Comparison of ENCODE assay signal across 8 cellular contexts in genomic region chr5:96870094-96871021, GRCh38. TPM values are rescaled to one million over a fixed set of nuclear protein-coding genes. Genes with fewer than 3 reads are reported as not detected.
DNase-seq lines count a peak whose midpoint lies in the region; ATAC-seq, FAIRE-seq and TF ChIP-seq lines count a peak whose summit lies in the region.

No MANE protein-coding gene starts in this region.

- RAD21 ChIA-PET in GM12878 (lab: Charles Lee; ENCODE audit: unreplicated experiment), result interaction anchor here (0.6 to 10.1 kb wide), 49 partner anchors 10 to 313 kb away, joined by 3 to 142 read pairs (median 8); partner anchors contain the start of genes ERAP1, ERAP2, LIX1 and LNPEP

- in situ Hi-C loops in GM13977 (cut with MboI; ENCODE audit: low pct_unique_long_range_greater_than_20kb, low sequenced_read_pairs, unreplicated experiment) (loop anchor here (25.0 kb wide), 1 partner anchor 292 kb away; no protein-coding TSS in a partner anchor), GM12878 (cut with MboI) (loop anchor here (5.0 kb wide), 1 partner anchor 292 kb away; no protein-coding TSS in a partner anchor)

- TF ChIP-seq RAD21 in GM12878 (IDR thresholded peaks at IDR 0.05; ENCODE audit: insufficient read depth, low read depth, low read length), result no peak

- H3K27ac ChIP-seq in GM12878 (ENCODE audit: control insufficient read depth, insufficient read depth) (peak overlapping the region; percentile 76), substantia nigra (ENCODE audit: low read depth, low read length, poor library complexity, severe bottlenecking) (no peak overlapping the region)

- BruUV-seq in GM12878 (replicated peaks; lab: Mats Ljungman, UMichigan), result TSS peak; percentile 69

- TF ChIP-seq POLR2A in GM12878 (IDR thresholded peaks at IDR 0.05; ENCODE audit: low read depth, low read length), result no peak

- POLR2A ChIA-PET in GM12878 (lab: Charles Lee), result interaction anchor here (0.6 to 3.8 kb wide), 16 partner anchors 8 to 296 kb away, joined by 3 to 27 read pairs (median 4); partner anchors contain the start of genes ERAP1 and LNPEP

- H3K27me3 ChIP-seq in GM12878 (replicated peaks in 1 of 2; ENCODE audit: control insufficient read depth in 2 of 2, insufficient read depth in 2 of 2, low read length in 1 of 2), result no peaks in the 10 kb centered on the region
- H3K27me3 ChIP-seq in MG63, result no peaks in the 10 kb centered on the region; the same call in 1 of the 2 replicates

- peaks cover 4% of the 10 kb centered on the region; the same call in 1 of the 2 replicates for H3K79me2 ChIP-seq in GM12878 (ENCODE audit: control insufficient read depth, insufficient read depth, low read length)

- H3K36me3 ChIP-seq in GM12878 (ENCODE audit: control insufficient read depth in 2 of 2, insufficient read depth in 2 of 2, low read length in 1 of 2) (no peaks in the 10 kb centered on the region), MG63 (no peaks in the 10 kb centered on the region)

- 3% methylated on average over 4 of the region's 4 CpGs for WGBS in GM12878 (ENCODE audit: insufficient coverage, insufficient replicate concordance, low lambda C conversion rate, missing lambda C conversion rate)

- no peaks in the 10 kb centered on the region for H4K20me1 ChIP-seq in GM12878 (ENCODE audit: control insufficient read depth, insufficient read depth)

- peaks cover 28% of the 10 kb centered on the region for H3K4me1 ChIP-seq in GM12878 (ENCODE audit: control insufficient read depth, insufficient read depth, low read length)

- ATAC-seq in GM21367 (IDR thresholded peaks at IDR 0.05; ENCODE audit: unreplicated experiment) (peak; percentile 68), HG03432 (IDR thresholded peaks at IDR 0.05; ENCODE audit: unreplicated experiment) (peak; percentile 82), GM12878 (peak; percentile 86)

- intact Hi-C loops in GM12878 (cut with micrococcal nuclease; ENCODE audit: unreplicated experiment), result no loop called here

- peak; percentile 17 for DNase-seq in GM13977 (ENCODE audit: low spot score)
- no peak for DNase-seq in GM12878 (ENCODE audit: low read depth, low spot score)
- DNase-seq in substantia nigra (lab: John Stamatoyannopoulos, UW), result no peak
- DNase-seq in NCI-H510A treated with DMSO at 0.1 percent for 48 hours (lab: John Stamatoyannopoulos, UW), result no peak
- DNase-seq in MG63, result no peak
- no peak for DNase-seq in SIG-M5 (lab: John Stamatoyannopoulos, UW)

- no peak for TF ChIP-seq CTCF in GM13977 (IDR thresholded peaks at IDR 0.05; ENCODE audit: extremely low read depth, insufficient read depth, missing control alignments)
- no peak for TF ChIP-seq CTCF in GM12878 (IDR thresholded peaks at IDR 0.05 in 2 of 3, conservative IDR thresholded peaks at IDR 0.05 in 1 of 3; ENCODE audit: control insufficient read depth in 2 of 3, extremely low read depth in 1 of 3, insufficient read depth in 1 of 3, low read depth in 3 of 3, low read length in 3 of 3)

- FAIRE-seq in GM12878 (lab: Jason Lieb, UNC), result peak; percentile 83

- H3K4me3 ChIP-seq in GM12878 (peak overlapping the region; percentile 55), MG63 (no peak overlapping the region)

- no peak for TF ChIP-seq EP300 in GM12878 (IDR thresholded peaks at IDR 0.05; ENCODE audit: borderline replicate concordance in 1 of 2, control insufficient read depth in 1 of 2, low read depth in 2 of 2, low read length in 2 of 2)

- SMC1A ChIA-PET in GM12878 (lab: Charles Lee; ENCODE audit: uncharacterized antibody, unreplicated experiment), result interaction anchor here (0.6 to 7.6 kb wide), 64 partner anchors 9 to 558 kb away, joined by 3 to 178 read pairs (median 8); partner anchors contain the start of genes ERAP1, ERAP2, LIX1 and LNPEP

- H3K9ac ChIP-seq in GM12878 (ENCODE audit: control insufficient read depth, insufficient read depth, low read length), result peak overlapping the region; percentile 45

- H2AFZ ChIP-seq in GM12878 (ENCODE audit: control insufficient read depth, low read depth, low read length), result peak overlapping the region; percentile 61

- H3K4me2 ChIP-seq in GM12878 (ENCODE audit: control insufficient read depth, insufficient read depth), result peak overlapping the region; percentile 82

- CTCF ChIA-PET in GM12878 (lab: Yijun Ruan, JAX), result interaction anchor here (0.7 to 13.2 kb wide), 49 partner anchors 7 to 1900 kb away, joined by 3 to 223 read pairs (median 13); partner anchors contain the start of genes ERAP1, ERAP2, LIX1 and LNPEP

- H3K9me3 ChIP-seq in GM12878 (replicated peaks; ENCODE audit: control insufficient read depth, insufficient read depth, low read length), result no peaks in the 10 kb centered on the region
- no peaks in the 10 kb centered on the region for H3K9me3 ChIP-seq in MG63

TF ChIP-seq in GM12878, 131 proteins besides CTCF, POLR2A, EP300 and RAD21 (continues in another document):
- peak; percentile 19; the same call in 1 of the 2 replicates for TF ChIP-seq SMAD5 (IDR thresholded peaks at IDR 0.05; ENCODE audit: low read depth)
- no peak for TF ChIP-seq CEBPZ (IDR thresholded peaks at IDR 0.05; ENCODE audit: low read depth, low read length)
- TF ChIP-seq ATF7 (IDR thresholded peaks at IDR 0.05; ENCODE audit: low read depth), result peak; percentile 52; the same call in 1 of the 2 replicates
- TF ChIP-seq MEF2A (IDR thresholded peaks at IDR 0.05; ENCODE audit: insufficient read depth, low read depth, low read length), result no peak
- TF ChIP-seq CBX3 (IDR thresholded peaks at IDR 0.05; ENCODE audit: borderline replicate concordance, low read depth), result no peak
- TF ChIP-seq SIN3A (IDR thresholded peaks at IDR 0.05; ENCODE audit: low read depth, low read length), result no peak
- no peak for TF ChIP-seq IRF5 (IDR thresholded peaks at IDR 0.05; ENCODE audit: borderline replicate concordance)
- no peak for TF ChIP-seq SIX5 (IDR thresholded peaks at IDR 0.05; ENCODE audit: low read depth, low read length, severe bottlenecking)

RNA-seq across cellular contexts. Expression of gene ERAP2, which starts 5.9 kb away (rescaled TPM):
- 386 and 388 TPM in 2 replicates for total RNA-seq in GM12878 (2013; cell fraction: nucleolus; rRNA removed)
- total RNA-seq in GM12878 (2014; rRNA removed) (12.0 and 16.5 TPM in 2 replicates), GM12878 (2014; rRNA removed; fragmentation: Illumina TruSeq; extraction: Trizol) (17.8 and 19.4 TPM in 2 replicates), GM12878 (2021) (11.2 and 12.3 TPM in 2 replicates)
- 5.1 TPM for polyA plus RNA-seq in GM12878 (2011; ENCODE audit: low read depth)
- polyA plus RNA-seq in GM12878 (2011; rRNA removed) (28.7 and 35.5 TPM in 2 replicates), GM12878 (2014; fragmentation: Illumina TruSeq; extraction: Trizol) (11.5 and 16.0 TPM in 2 replicates), GM12878 (2014; fragmentation: Nextera tagmentation; extraction: Ambion mirVana) (1 to 10 TPM; 4.0 to 4.3 TPM), GM12878 (2014; rRNA removed) (7.7 and 12.6 TPM in 2 replicates), GM12878 (2016; fragmentation: Nextera tagmentation; extraction: Ambion mirVana) (1 to 10 TPM; 7.6 to 9.5 TPM)
- 11.2 and 12.6 TPM in 2 replicates for polyA plus RNA-seq in GM12878 (2011; cell fraction: cytosol; rRNA removed)
- polyA plus RNA-seq in GM12878 (2011; cell fraction: nucleus; rRNA removed), result 38.6 and 38.7 TPM in 2 replicates
- 7.5 and 7.9 TPM in 2 replicates for polyA plus RNA-seq in GM12878 (2012)
- polyA minus RNA-seq in GM12878 (2011; rRNA and poly(A)+ RNA removed), result 56.5 and 63.2 TPM in 2 replicates
- 12.3 and 12.4 TPM in 2 replicates for polyA minus RNA-seq in GM12878 (2011; cell fraction: cytosol; rRNA and poly(A)+ RNA removed)
- 89.2 and 126 TPM in 2 replicates for polyA minus RNA-seq in GM12878 (2011; cell fraction: nucleus; rRNA and poly(A)+ RNA removed)
- total RNA-seq in MG63 (2014; rRNA removed; shearing (Covaris generic); ENCODE audit: low replicate concordance), result 0.43 and 1.9 TPM in 2 replicates
